In genomic region chr4:167622481-167623240, GRCh38 we compare ENCODE assay signal across 8 cellular contexts.
DNase-seq lines count a peak whose midpoint lies in the region; ATAC-seq and TF ChIP-seq lines count a peak whose summit lies in the region.

No MANE protein-coding gene starts in this region.

- no peaks in the 10 kb centered on the region for H3K4me1 Mint-ChIP-seq in endothelial cell (ENCODE audit: unreplicated experiment)

- peak; percentile 72 for TF ChIP-seq CTCF in endothelial cell (IDR thresholded peaks at IDR 0.05; ENCODE audit: unreplicated experiment)

- no peaks in the 10 kb centered on the region for H3K9me3 Mint-ChIP-seq in endothelial cell (ENCODE audit: unreplicated experiment)

- no peaks in the 10 kb centered on the region for H3K79me2 ChIP-seq in mesendoderm (ENCODE audit: control insufficient read depth, insufficient read depth, low read length)

- H3K79me1 ChIP-seq in mesendoderm (ENCODE audit: low read length), result no peaks in the 10 kb centered on the region

- no peaks in the 10 kb centered on the region for H3K36me3 Mint-ChIP-seq in endothelial cell (ENCODE audit: low read depth, unreplicated experiment)

- WGBS in mesendoderm (ENCODE audit: extremely low coverage, insufficient coverage, low lambda C conversion rate), result no CpG with 5 or more reads among the region's 10 CpGs

- H3K4ac ChIP-seq in mesendoderm (ENCODE audit: low read depth, low read length), result no peak overlapping the region

- no peak overlapping the region for H3K27ac ChIP-seq in mesendoderm (ENCODE audit: low read depth, low read length)

- no peak overlapping the region for H3K4me2 ChIP-seq in mesendoderm (ENCODE audit: low read length)

- H2AK5ac ChIP-seq in mesendoderm (ENCODE audit: low read length), result no peak overlapping the region

- H3K9ac ChIP-seq in mesendoderm (ENCODE audit: low read length), result no peak overlapping the region

- no peak overlapping the region for H3K4me3 ChIP-seq in mesendoderm (ENCODE audit: low read length)

- H3K4me3 Mint-ChIP-seq in endothelial cell (ENCODE audit: unreplicated experiment), result no peak overlapping the region

- H3K36me3 ChIP-seq in mesendoderm (ENCODE audit: control insufficient read depth, insufficient read depth, low read length), result no peaks in the 10 kb centered on the region

- H2BK5ac ChIP-seq in mesendoderm (ENCODE audit: low read length), result no peak overlapping the region

- H3K4me1 ChIP-seq in mesendoderm (ENCODE audit: control insufficient read depth, low read depth, low read length), result no peaks in the 10 kb centered on the region

- H3K18ac ChIP-seq in mesendoderm (ENCODE audit: low read length), result no peak overlapping the region

- no peak overlapping the region for H2BK120ac ChIP-seq in mesendoderm (ENCODE audit: low read depth, low read length)

- H3K27me3 ChIP-seq in mesendoderm (ENCODE audit: insufficient read depth, low read length, poor library complexity), result no peaks in the 10 kb centered on the region

- no peak overlapping the region for H3K56ac ChIP-seq in mesendoderm (ENCODE audit: low read length)

- DNase-seq in activated T-cell treated with anti-CD3 and anti-CD28 coated beads for 24 hours (ENCODE audit: low read depth) (peak; percentile 2), activated T-cell treated with anti-CD3 and anti-CD28 coated beads for 4 hours (no peak), HPDE6-E6E7 (ENCODE audit: extremely low spot score) (peak; percentile 46), SKM-1 treated with dmso at 0.1 percent for 144 hours (lab: John Stamatoyannopoulos, UW; ENCODE audit: unreplicated experiment) (peak; percentile 36), endothelial cell (ENCODE audit: low spot score) (peak; percentile 83), mesendoderm (peak; percentile 65), ureter (ENCODE audit: low spot score) (peak; percentile 44)

- no peak overlapping the region for H3K23ac ChIP-seq in mesendoderm (ENCODE audit: low read length)

- ATAC-seq in GM21619 (IDR thresholded peaks at IDR 0.05; ENCODE audit: unreplicated experiment), result peak; percentile 97

- no peak overlapping the region for H2BK15ac ChIP-seq in mesendoderm (replicated peaks; ENCODE audit: low read depth)

- no peaks in the 10 kb centered on the region for H3K27me3 Mint-ChIP-seq in endothelial cell (ENCODE audit: unreplicated experiment)

- H3K27ac Mint-ChIP-seq in endothelial cell (ENCODE audit: unreplicated experiment), result no peak overlapping the region

- no peak overlapping the region for H4K8ac ChIP-seq in mesendoderm (ENCODE audit: low read depth, low read length)

- no peak overlapping the region for H4K5ac ChIP-seq in mesendoderm (ENCODE audit: low read length)
